8 cellular contexts compared by ENCODE assay signal in the genomic region with DNA sequence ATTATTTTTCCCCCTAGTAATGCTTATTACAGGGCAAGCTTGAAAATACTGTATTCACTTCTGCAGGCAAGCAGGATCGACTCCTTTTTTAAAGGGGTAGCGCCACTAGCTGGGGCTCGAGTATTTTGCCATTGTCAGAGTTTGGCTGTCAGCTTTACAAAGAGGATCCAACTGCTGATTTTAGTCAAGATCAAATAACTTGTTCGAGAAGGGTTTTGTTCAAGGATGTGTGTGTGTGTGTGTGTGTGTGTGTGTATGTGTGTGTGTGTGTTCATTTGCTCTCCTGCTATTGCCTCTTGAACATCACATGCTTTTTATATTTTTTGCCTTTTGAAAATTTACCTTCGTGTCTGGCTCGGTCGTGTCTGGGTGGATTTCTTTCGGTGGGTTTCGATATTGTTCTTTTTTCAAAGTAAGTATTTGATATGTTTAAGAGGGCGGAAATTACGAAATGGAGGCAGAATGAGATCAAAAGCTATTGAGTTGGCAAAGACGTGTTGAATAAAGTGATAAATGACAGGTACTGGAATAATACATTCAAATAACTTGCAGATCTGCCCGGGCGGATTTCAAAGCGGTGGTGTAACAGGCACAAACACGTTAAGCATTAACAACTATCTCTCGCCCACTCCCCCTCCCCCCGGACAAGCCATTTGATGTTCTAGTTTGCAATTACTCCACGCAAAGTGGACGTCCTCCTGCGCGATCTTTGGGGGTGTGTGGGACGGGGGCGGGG. TPM values are rescaled to one million over a fixed set of nuclear protein-coding genes. Genes with fewer than 3 reads are reported as not detected.
A peak's percentile ranks its signal among the peaks of the same experiment; 100 is the strongest.
DNase-seq lines count a peak whose midpoint lies in the region; ATAC-seq, FAIRE-seq and TF ChIP-seq lines count a peak whose summit lies in the region.

No MANE protein-coding gene starts in this region.

- no peaks in the 10 kb centered on the region for H3K9me2 ChIP-seq in MM.1S (replicated peaks; ENCODE audit: insufficient read depth, low read length)

- H3K27me3 ChIP-seq in MM.1S (replicated peaks; ENCODE audit: insufficient read depth, low read length) (no peaks in the 10 kb centered on the region), keratinocyte (ENCODE audit: control insufficient read depth, extremely low read depth, insufficient read depth, low read length) (no peaks in the 10 kb centered on the region)

- H3K4me3 ChIP-seq in AG10803 (ENCODE audit: low read length): peak overlapping the region; percentile 83
- H3K4me3 ChIP-seq in MM.1S (ENCODE audit: low read length): peak overlapping the region; percentile 74
- peak overlapping the region; percentile 66 to 89 (median 77) for H3K4me3 ChIP-seq in keratinocyte (ENCODE audit: control insufficient read depth in 2 of 3, extremely low read depth in 1 of 3, insufficient read depth in 2 of 3, low read depth in 1 of 3, low read length in 3 of 3)

- no peaks in the 10 kb centered on the region for H3K9me1 ChIP-seq in keratinocyte (ENCODE audit: control insufficient read depth, extremely low read depth, insufficient read depth, low read length)

- peaks cover 20% of the 10 kb centered on the region for H3K4me1 ChIP-seq in MM.1S (ENCODE audit: low read length)
- H3K4me1 ChIP-seq in keratinocyte (ENCODE audit: control insufficient read depth, extremely low read depth, insufficient read depth, low read length): peaks cover 26% of the 10 kb centered on the region

- H3K27ac ChIP-seq in MM.1S (ENCODE audit: low read length): peak overlapping the region; percentile 98
- peak overlapping the region; percentile 99 for H3K27ac ChIP-seq in keratinocyte (ENCODE audit: control insufficient read depth, insufficient read depth, low read length)

- ATAC-seq in GM19351 (IDR thresholded peaks at IDR 0.05; ENCODE audit: unreplicated experiment) (peak; percentile 0), activated B cell treated with CpG ODN at 0.5 μM for 24 hours (ENCODE audit: low read depth) (peak; percentile 7)
- ATAC-seq in central memory CD8-positive, alpha-beta T cell (replicated peaks; ENCODE audit: extremely low read depth, poor library complexity, severe bottlenecking): peak; percentile 42

- TF ChIP-seq CTCF in AG10803 (conservative IDR thresholded peaks at IDR 0.05; ENCODE audit: low read length): peak; percentile 47; the same call in 1 of the 2 replicates
- no peak for TF ChIP-seq CTCF in MM.1S (IDR thresholded peaks at IDR 0.05; ENCODE audit: low read length)
- TF ChIP-seq CTCF in activated B cell treated with CpG ODN at 0.5 μM for 24 hours (IDR thresholded peaks at IDR 0.05): no peak
- TF ChIP-seq CTCF in keratinocyte (optimal IDR thresholded peaks at IDR 0.05 in 1 of 3, IDR thresholded peaks at IDR 0.05 in 1 of 3, conservative IDR thresholded peaks at IDR 0.05 in 1 of 3; ENCODE audit: extremely low read depth in 1 of 3, insufficient read depth in 2 of 3, low read length in 3 of 3): peak in 2 of 3 experiments; percentile 14 to 37

- dilution Hi-C loops in keratinocyte (cut with MboI; ENCODE audit: extremely low pct_ligation_motif_present, low sequenced_read_pairs): no loop called here

- H3F3A ChIP-seq in MM.1S (ENCODE audit: insufficient read depth, low read length): peaks cover 72% of the 10 kb centered on the region

- H3K4me3 Mint-ChIP-seq in activated B cell treated with CpG ODN at 0.5 μM for 24 hours: peak overlapping the region; percentile 97
- H3K4me3 Mint-ChIP-seq in central memory CD8-positive, alpha-beta T cell: peak overlapping the region; percentile 87

- H3K9me3 ChIP-seq in MM.1S (replicated peaks; ENCODE audit: insufficient read depth, low read length): no peaks in the 10 kb centered on the region
- H3K9me3 ChIP-seq in keratinocyte (ENCODE audit: control insufficient read depth, low read depth, low read length): no peaks in the 10 kb centered on the region

- peak overlapping the region; percentile 98 for H3K27ac Mint-ChIP-seq in activated B cell treated with CpG ODN at 0.5 μM for 24 hours
- peak overlapping the region; percentile 95 for H3K27ac Mint-ChIP-seq in central memory CD8-positive, alpha-beta T cell (ENCODE audit: low read depth)

- intact Hi-C loops in activated B cell treated with CpG ODN at 0.5 μM for 24 hours (cut with micrococcal nuclease): loop anchor here (1.0 to 10.0 kb wide), 13 partner anchors 41 to 1668 kb away; partner anchors contain the start of gene EGR2

- H3K9ac ChIP-seq in MM.1S (ENCODE audit: low read length) (peak overlapping the region; percentile 93), keratinocyte (ENCODE audit: control insufficient read depth, extremely low read depth, insufficient read depth, low read length) (peak overlapping the region; percentile 96)

- H3K27me3 Mint-ChIP-seq in activated B cell treated with CpG ODN at 0.5 μM for 24 hours: no peaks in the 10 kb centered on the region
- no peaks in the 10 kb centered on the region for H3K27me3 Mint-ChIP-seq in central memory CD8-positive, alpha-beta T cell

- H2AFZ ChIP-seq in MM.1S (ENCODE audit: low read length) (peak overlapping the region; percentile 25; the same call in 1 of the 2 replicates), keratinocyte (ENCODE audit: control insufficient read depth, low read length) (peak overlapping the region; percentile 25)

- peak; percentile 29 for FAIRE-seq in keratinocyte (lab: Jason Lieb, UNC)

- H3K36me3 ChIP-seq in MM.1S (replicated peaks; ENCODE audit: insufficient read depth, low read length): no peaks in the 10 kb centered on the region
- H3K36me3 ChIP-seq in keratinocyte (ENCODE audit: control insufficient read depth in 2 of 2, extremely low read depth in 1 of 2, insufficient read depth in 2 of 2, low read length in 2 of 2): no peaks in the 10 kb centered on the region

- POLR2A ChIA-PET in activated B cell treated with CpG ODN at 0.5 μM for 24 hours (lab: Charles Lee): interaction anchor here (0.6 to 11.6 kb wide), 35 partner anchors 12 to 1253 kb away, joined by 3 to 589 read pairs (median 9); no protein-coding TSS in a partner anchor

- CTCF ChIA-PET in activated B cell treated with CpG ODN at 0.5 μM for 24 hours (lab: Charles Lee): interaction anchor here (0.9 to 11.3 kb wide), 18 partner anchors 15 to 342 kb away, joined by 3 to 101 read pairs (median 6); no protein-coding TSS in a partner anchor

- peak overlapping the region; percentile 46 for H3K4me2 ChIP-seq in MM.1S (ENCODE audit: low read depth, low read length)
- peak overlapping the region; percentile 62 for H3K4me2 ChIP-seq in keratinocyte (ENCODE audit: control insufficient read depth, extremely low read depth, insufficient read depth, low read depth, low read length)

- peaks cover 53% of the 10 kb centered on the region for H3K4me1 Mint-ChIP-seq in activated B cell treated with CpG ODN at 0.5 μM for 24 hours
- H3K4me1 Mint-ChIP-seq in central memory CD8-positive, alpha-beta T cell: peaks cover 45% of the 10 kb centered on the region

- H3K79me2 ChIP-seq in MM.1S (ENCODE audit: low read length) (peaks cover 64% of the 10 kb centered on the region), keratinocyte (ENCODE audit: control insufficient read depth, insufficient read depth, low read length) (peaks cover 34% of the 10 kb centered on the region)

- H3K9me3 Mint-ChIP-seq in activated B cell treated with CpG ODN at 0.5 μM for 24 hours: no peaks in the 10 kb centered on the region
- no peaks in the 10 kb centered on the region for H3K9me3 Mint-ChIP-seq in central memory CD8-positive, alpha-beta T cell

- peak; percentile 59 for DNase-seq in AG10803 (ENCODE audit: low read depth)
- peak; percentile 72 for DNase-seq in MM.1S
- DNase-seq in activated B cell treated with CpG ODN at 0.5 μM for 24 hours: peak; percentile 20
- DNase-seq in central memory CD8-positive, alpha-beta T cell (ENCODE audit: low spot score in 2 of 2): peak; percentile 36 to 63
- peak; percentile 62 for DNase-seq in keratinocyte (ENCODE audit: low read depth, low spot score)
- DNase-seq in stimulated activated CD4-positive, alpha-beta T cell treated with anti-CD3 and anti-CD28 coated beads, Interleukin-12 subunit alpha, Interleukin-12 subunit beta, amount 100 ng/mL, for 4 hours: peak; percentile 68
- no peak for DNase-seq in T1000 (lab: John Stamatoyannopoulos, UW)

- H3K36me3 Mint-ChIP-seq in activated B cell treated with CpG ODN at 0.5 μM for 24 hours (ENCODE audit: low read depth): peaks cover 34% of the 10 kb centered on the region
- peaks cover 30% of the 10 kb centered on the region for H3K36me3 Mint-ChIP-seq in central memory CD8-positive, alpha-beta T cell (ENCODE audit: insufficient read depth)

- no peaks in the 10 kb centered on the region for H4K20me1 ChIP-seq in MM.1S (ENCODE audit: insufficient read depth, low read length)
- no peaks in the 10 kb centered on the region for H4K20me1 ChIP-seq in keratinocyte (ENCODE audit: control insufficient read depth, extremely low read depth, insufficient read depth, low read length)

RNA-seq across cellular contexts. Expression of gene ARID5B, which starts 1.1 kb away (rescaled TPM):
- total RNA-seq in activated B cell treated with CpG ODN at 0.5 μM for 24 hours: 67.4 and 76.8 TPM in 2 replicates
- polyA plus RNA-seq in keratinocyte: 5.1 to 7.0 TPM (median 5.4 TPM) in 3 replicates
- 21.8 TPM for polyA plus RNA-seq in keratinocyte (2011; ENCODE audit: low read depth)
- 2.6 and 3.8 TPM in 2 replicates for polyA plus RNA-seq in keratinocyte (2011; cell fraction: cytosol; rRNA removed)
- polyA plus RNA-seq in keratinocyte (2011; cell fraction: nucleus; rRNA removed): 10.2 TPM in 2 replicates
- 6.4 and 15.8 TPM in 2 replicates for polyA plus RNA-seq in keratinocyte (2012; ENCODE audit: low replicate concordance)
- 15.2 to 37.1 TPM (median 28.8 TPM) in 3 replicates for polyA minus RNA-seq in keratinocyte
- polyA minus RNA-seq in keratinocyte (2011; cell fraction: cytosol; rRNA and poly(A)+ RNA removed): 6.1 TPM
- 24.1 and 47.5 TPM in 2 replicates for polyA minus RNA-seq in keratinocyte (2011; cell fraction: nucleus; rRNA and poly(A)+ RNA removed)

Comparison
In these comparisons a context has a peak if more than half of its experiments do, and no peak if none do; other contexts are left out.
1. CTCF ChIP-seq: peak in AG10803 (single experiment) and keratinocyte (2 of 3); none in MM.1S (single experiment) and activated B cell treated with CpG ODN at 0.5 μM for 24 hours (single experiment).
2. Peak in every context shown above with its lines, with median percentiles within 50 percentile points of each other: H3K4me3 ChIP-seq and ATAC-seq.